Comparison of ENCODE assay signal across 35 cellular contexts in the genomic region with DNA sequence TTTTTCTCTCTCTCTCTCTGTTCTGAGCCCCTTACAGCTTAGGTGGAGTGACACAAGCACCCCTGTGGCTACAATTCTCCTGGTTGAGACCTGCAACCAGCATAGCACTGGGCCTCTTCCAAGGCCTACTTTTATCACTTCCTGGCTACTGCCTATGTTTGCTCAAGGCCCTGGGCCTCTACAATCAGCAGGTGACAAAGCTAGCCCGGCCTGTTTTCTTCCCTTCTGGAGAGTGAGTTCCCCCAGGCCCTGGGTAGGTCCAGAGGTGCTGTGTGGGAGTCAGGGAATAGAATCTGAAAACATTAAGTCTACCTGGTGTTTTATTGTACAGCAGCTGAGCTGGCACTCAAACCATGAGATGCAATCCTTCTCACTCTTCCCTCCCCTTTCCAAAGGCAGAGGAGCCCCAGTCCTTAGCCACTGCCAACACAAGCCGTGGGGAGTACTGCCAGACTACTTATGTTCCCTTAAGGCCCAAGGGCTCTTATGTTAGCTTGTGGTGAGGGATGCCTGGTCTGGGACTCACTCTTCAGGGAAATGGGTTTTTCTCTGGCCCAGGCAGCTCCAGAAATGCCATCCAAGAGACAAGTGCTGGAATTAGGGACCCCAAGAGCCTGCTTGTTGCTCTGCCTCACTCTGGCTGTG. TPM values are rescaled to one million over a fixed set of nuclear protein-coding genes. Genes with fewer than 3 reads are reported as not detected.
"Had no signal": no experiment of that assay in that cellular context is flagged by ENCODE, and none has a peak within 500 bp of the region (broad histone marks: within the 10 kb centered on the region; RNA-seq: fewer than 3 reads in every experiment).

No MANE protein-coding gene starts in this region.

- H3K4me1 ChIP-seq: breast epithelium, esophagus muscularis mucosa, foreskin keratinocyte, heart left ventricle, right lobe of liver, thyroid gland, upper lobe of left lung had no signal

- H3K27ac ChIP-seq: breast epithelium, esophagus muscularis mucosa, foreskin keratinocyte, heart left ventricle, right lobe of liver, skin epidermis, thyroid gland, upper lobe of left lung, WERI-Rb-1 had no signal

- DNase-seq: activated CD4-positive, alpha-beta memory T cell treated with anti-CD3 and anti-CD28 coated beads for 36 hours; activated CD4-positive, alpha-beta T cell treated with anti-CD3 and anti-CD28 coated beads for 48 hours; activated CD8-positive, alpha-beta memory T cell treated with anti-CD3 and anti-CD28 coated beads, Interleukin-2, amount 50 U/mL, for 4 hours; activated gamma-delta T cell treated with Interleukin-2 at 50 U/mL for 16 hours; activated naive CD4-positive, alpha-beta T cell treated with anti-CD3 and anti-CD28 coated beads, Interleukin-2, amount 50 U/mL, for 16 hours; activated naive CD8-positive, alpha-beta T cell treated with anti-CD3 and anti-CD28 coated beads, Interleukin-2, amount 50 U/mL, for 24 hours; activated T-cell treated with anti-CD3 and anti-CD28 coated beads, Interleukin-2, amount 50 U/mL, for 1 hour; amygdala; central memory CD4-positive, alpha-beta T cell; foreskin keratinocyte; heart left ventricle; mucosa of descending colon; right lobe of liver; stimulated activated CD4-positive, alpha-beta T cell treated with anti-CD3 and anti-CD28 coated beads, Interleukin-12 subunit alpha, Interleukin-12 subunit beta, amount 100 ng/mL, for 4 hours; stimulated activated CD4-positive, alpha-beta T cell treated with anti-CD3 and anti-CD28 coated beads, Interleukin-4, amount 100 ng/mL, for 1 hour; substantia nigra; thyroid gland; WERI-Rb-1 had no signal

- H3K4me3 ChIP-seq: breast epithelium, esophagus muscularis mucosa, heart left ventricle, lung, mucosa of descending colon, right lobe of liver, skin epidermis, thyroid gland, upper lobe of left lung had no signal

- H3K4me1 Mint-ChIP-seq: activated naive CD8-positive, alpha-beta T cell treated with anti-CD3 and anti-CD28 coated beads, Interleukin-2, amount 50 U/mL, for 24 hours; activated T-helper 17 cell treated with anti-CD3 and anti-CD28 coated beads, Interleukin-2, amount 50 U/mL, for 72 hours; nephron had no signal

- H3K4me3 Mint-ChIP-seq: activated CD4-positive, alpha-beta memory T cell treated with anti-CD3 and anti-CD28 coated beads for 36 hours; activated naive CD8-positive, alpha-beta T cell treated with anti-CD3 and anti-CD28 coated beads, Interleukin-2, amount 50 U/mL, for 24 hours; activated T-helper 17 cell treated with anti-CD3 and anti-CD28 coated beads, Interleukin-2, amount 50 U/mL, for 72 hours; dendritic cell treated with granulocyte-macrophage colony-stimulating factor and Interleukin-4, amounts not matched to agents 40 ng/mL and 50 ng/mL, for 4 days; nephron; stimulated activated naive CD8-positive, alpha-beta T cell treated with anti-CD3 and anti-CD28 coated beads, Interleukin-15, Interleukin-2, amounts not matched to agents 100 ng/mL and 50 ng/mL, for 24 hours had no signal

- H3K36me3 Mint-ChIP-seq: activated CD4-positive, alpha-beta memory T cell treated with anti-CD3 and anti-CD28 coated beads for 36 hours had no signal

- ATAC-seq: activated CD4-positive, CD25-positive, alpha-beta regulatory T cell treated with anti-CD3 and anti-CD28 coated beads, Interleukin-2, amount 50 U/mL, for 24 hours; activated naive CD8-positive, alpha-beta T cell treated with anti-CD3 and anti-CD28 coated beads, Interleukin-2, amount 50 U/mL, for 24 hours; activated T-helper 17 cell treated with anti-CD3 and anti-CD28 coated beads, Interleukin-2, amount 50 U/mL, for 72 hours; foreskin keratinocyte; heart left ventricle; left lobe of liver; mucosa of descending colon had no signal

- H3K9me3 ChIP-seq: breast epithelium, esophagus muscularis mucosa, heart left ventricle, right lobe of liver, thyroid gland, upper lobe of left lung had no signal

- H3K9me3 Mint-ChIP-seq: activated naive CD8-positive, alpha-beta T cell treated with anti-CD3 and anti-CD28 coated beads, Interleukin-2, amount 50 U/mL, for 24 hours; activated T-helper 17 cell treated with anti-CD3 and anti-CD28 coated beads, Interleukin-2, amount 50 U/mL, for 72 hours; dendritic cell treated with granulocyte-macrophage colony-stimulating factor and Interleukin-4, amounts not matched to agents 40 ng/mL and 50 ng/mL, for 4 days; nephron; stimulated activated naive CD8-positive, alpha-beta T cell treated with anti-CD3 and anti-CD28 coated beads, Interleukin-15, Interleukin-2, amounts not matched to agents 100 ng/mL and 50 ng/mL, for 24 hours had no signal

- H3K27ac Mint-ChIP-seq: activated CD4-positive, alpha-beta memory T cell treated with anti-CD3 and anti-CD28 coated beads for 36 hours; activated naive CD8-positive, alpha-beta T cell treated with anti-CD3 and anti-CD28 coated beads, Interleukin-2, amount 50 U/mL, for 24 hours; activated T-helper 17 cell treated with anti-CD3 and anti-CD28 coated beads, Interleukin-2, amount 50 U/mL, for 72 hours; dendritic cell treated with granulocyte-macrophage colony-stimulating factor and Interleukin-4, amounts not matched to agents 40 ng/mL and 50 ng/mL, for 4 days; nephron; stimulated activated naive CD8-positive, alpha-beta T cell treated with anti-CD3 and anti-CD28 coated beads, Interleukin-15, Interleukin-2, amounts not matched to agents 100 ng/mL and 50 ng/mL, for 24 hours had no signal

- H3K36me3 ChIP-seq: breast epithelium, esophagus muscularis mucosa, heart left ventricle, right lobe of liver, thyroid gland, upper lobe of left lung, WERI-Rb-1 had no signal

- H3K27me3 ChIP-seq: esophagus muscularis mucosa, foreskin keratinocyte, right lobe of liver, thyroid gland, upper lobe of left lung had no signal

RNA-seq across cellular contexts. Expression of gene MAGEC3, which starts 23.8 kb away (rescaled TPM):
- total RNA-seq: activated CD4-positive, alpha-beta memory T cell treated with anti-CD3 and anti-CD28 coated beads for 36 hours; activated CD8-positive, alpha-beta memory T cell treated with anti-CD3 and anti-CD28 coated beads for 36 hours; activated T-helper 17 cell treated with anti-CD3 and anti-CD28 coated beads, Interleukin-2, amount 50 U/mL, for 72 hours; esophagus muscularis mucosa; foreskin keratinocyte; kidney epithelial cell; left lobe of liver; lung; mesenteric fat pad; mucosa of descending colon; osteoblast; renal cortical epithelial cell; right lobe of liver; T-helper 1 cell treated with Interleukin-12 subunit alpha and Interleukin-12 subunit beta and Interleukin-4 antibody, amounts not matched to agents 30 ng/mL and 1 ng/mL, for 36 hours; upper lobe of left lung had no signal
- polyA plus RNA-seq: foreskin keratinocyte, heart left ventricle, lung had no signal
